ENCODE assay signal across 8 cellular contexts in genomic region chr19:44746946-44747738, GRCh38. TPM values are rescaled to one million over a fixed set of nuclear protein-coding genes. Genes with fewer than 3 reads are reported as not detected.
A peak's percentile ranks its signal among the peaks of the same experiment; 100 is the strongest.
DNase-seq lines count a peak whose midpoint lies in the region; ATAC-seq and TF ChIP-seq lines count a peak whose summit lies in the region.

No MANE protein-coding gene starts in this region.

- ATAC-seq in GM23338: peak; percentile 84
- ATAC-seq in HG03565 (IDR thresholded peaks at IDR 0.05; ENCODE audit: unreplicated experiment): no peak

- WGBS in liver: 8% methylated on average over 33 of the region's 34 CpGs

- H3K27ac Mint-ChIP-seq in GM23338: no peak overlapping the region

- no peak for TF ChIP-seq CTCF in GM23338 (conservative IDR thresholded peaks at IDR 0.05; ENCODE audit: low read depth in 2 of 2)
- no peak for TF ChIP-seq CTCF in liver (IDR thresholded peaks at IDR 0.05; ENCODE audit: low read depth, low read length, missing input control)

- no peaks in the 10 kb centered on the region for H3K36me3 ChIP-seq in GM23338 (ENCODE audit: insufficient read depth)
- peaks cover 0 to 12% (median 5%) of the 10 kb centered on the region in 4 donors for H3K36me3 ChIP-seq in liver (ENCODE audit: control insufficient read depth in 4 of 4, insufficient read depth in 3 of 4, low read depth in 1 of 4, low read length in 3 of 4)

- peaks cover 3% of the 10 kb centered on the region; the same call in 1 of the 2 replicates for H3F3A ChIP-seq in GM23338 (replicated peaks; ENCODE audit: low read depth)

- H3K4me3 ChIP-seq in GM23338: peak overlapping the region; percentile 86
- H3K4me3 ChIP-seq in liver (ENCODE audit: low read depth in 1 of 3, low read length in 3 of 3): peak overlapping the region; percentile 74 to 93 (median 83)

- no peaks in the 10 kb centered on the region; the same call in 2 of the 3 replicates for H3K9me3 Mint-ChIP-seq in GM23338

- peaks cover 4% of the 10 kb centered on the region; the same call in 1 of the 3 replicates for H3K36me3 Mint-ChIP-seq in GM23338 (ENCODE audit: low read depth)

- H3K9ac ChIP-seq in liver (ENCODE audit: low read depth in 1 of 2, low read length in 2 of 2): peak overlapping the region; percentile 64 to 94

- H3K4me3 Mint-ChIP-seq in GM23338: peak overlapping the region; percentile 82

- H3K4me1 Mint-ChIP-seq in GM23338: peaks cover 10% of the 10 kb centered on the region; the same call in 2 of the 3 replicates

- no peak overlapping the region for H3K27ac ChIP-seq in GM23338 (ENCODE audit: low read depth)
- peak overlapping the region; percentile 94 to 99 for H3K27ac ChIP-seq in liver (ENCODE audit: low read depth in 1 of 2, low read length in 2 of 2)

- H3K9me2 ChIP-seq in GM23338 (ENCODE audit: insufficient read depth): no peaks in the 10 kb centered on the region

- no peaks in the 10 kb centered on the region for H3K9me3 ChIP-seq in liver (ENCODE audit: control insufficient read depth in 4 of 4, low read length in 3 of 4)

- H3K27me3 Mint-ChIP-seq in GM23338 (ENCODE audit: insufficient read depth, low read depth, poor library complexity): peaks cover 55% of the 10 kb centered on the region

- no peaks in the 10 kb centered on the region; the same call in 1 of the 2 replicates for H3K4me1 ChIP-seq in GM23338 (ENCODE audit: insufficient read depth)
- peaks cover 24 to 66% (median 45%) of the 10 kb centered on the region in 4 donors for H3K4me1 ChIP-seq in liver (ENCODE audit: control insufficient read depth in 4 of 4, insufficient read depth in 4 of 4, low read length in 3 of 4)

- TF ChIP-seq RAD21 in liver (IDR thresholded peaks at IDR 0.05): peak; percentile 18 to 19

- peak overlapping the region; percentile 99 for H2AFZ ChIP-seq in GM23338

- H3K27me3 ChIP-seq in GM23338 (ENCODE audit: insufficient read depth) (peaks cover 71% of the 10 kb centered on the region), liver (ENCODE audit: control insufficient read depth in 4 of 4, insufficient read depth in 4 of 4, low read length in 3 of 4) (no peaks in the 10 kb centered on the region)

- peak; percentile 44 for DNase-seq in DMS53 treated with DMSO at 0.1 percent for 48 hours (lab: John Stamatoyannopoulos, UW; ENCODE audit: unreplicated experiment)
- peak; percentile 91 for DNase-seq in GM23338 (ENCODE audit: low spot score)
- peak; percentile 60 for DNase-seq in NCI-H2171 (lab: John Stamatoyannopoulos, UW)
- peak; percentile 86 to 91 for DNase-seq in activated CD4-positive, alpha-beta T cell treated with anti-CD3 and anti-CD28 coated beads, Interleukin-2, amount 50 U/mL, for 24 hours (ENCODE audit: low read depth in 1 of 2, low spot score in 1 of 2)
- DNase-seq in dedifferentiated amniotic fluid mesenchymal stem cell (ENCODE audit: extremely low spot score): peak; percentile 89
- peak; percentile 91 for DNase-seq in stimulated activated CD4-positive, alpha-beta T cell treated with anti-CD3 and anti-CD28 coated beads, Interleukin-4, amount 100 ng/mL, for 24 hours

- H3K79me2 ChIP-seq in GM23338 (replicated peaks; ENCODE audit: insufficient read depth): no peaks in the 10 kb centered on the region

- peak overlapping the region; percentile 94 for H3K4me2 ChIP-seq in GM23338

- H4K20me1 ChIP-seq in GM23338 (replicated peaks; ENCODE audit: insufficient read depth): no peaks in the 10 kb centered on the region

TF ChIP-seq in GM23338, 12 proteins besides CTCF, POLR2A, EP300 and RAD21 (continues in another document):
- no peak for TF ChIP-seq ETS1 (IDR thresholded peaks at IDR 0.05)
- no peak for TF ChIP-seq EZH2 (IDR thresholded peaks at IDR 0.05; ENCODE audit: low read depth, unreplicated experiment)

TF ChIP-seq in liver, 16 proteins besides CTCF, POLR2A, EP300 and RAD21:
- TF ChIP-seq TAF1 (conservative IDR thresholded peaks at IDR 0.05) (no peak), MAX (IDR thresholded peaks at IDR 0.05) (peak; percentile 54), HNF4G (IDR thresholded peaks at IDR 0.05) (peak; percentile 15), GABPA (IDR thresholded peaks at IDR 0.05 in 1 of 2, conservative IDR thresholded peaks at IDR 0.05 in 1 of 2) (peak in 1 of 2 donors; percentile 39), FOXA2 (IDR thresholded peaks at IDR 0.05) (no peak), FOXA1 (IDR thresholded peaks at IDR 0.05) (no peak), EGR1 (IDR thresholded peaks at IDR 0.05; ENCODE audit: low read depth in 2 of 2) (peak in 1 of 2 donors; percentile 59), JUND (IDR thresholded peaks at IDR 0.05) (peak; percentile 75 to 86), YY1 (IDR thresholded peaks at IDR 0.05) (peak; percentile 23), ZBTB33 (IDR thresholded peaks at IDR 0.05) (peak; percentile 28), RXRA (IDR thresholded peaks at IDR 0.05) (peak; percentile 92 to 94), NR2F2 (IDR thresholded peaks at IDR 0.05) (peak; percentile 68), ATF3 (IDR thresholded peaks at IDR 0.05) (peak; percentile 28), HNF4A (conservative IDR thresholded peaks at IDR 0.05) (peak; percentile 63 to 65), REST (IDR thresholded peaks at IDR 0.05) (peak; percentile 70), SP1 (IDR thresholded peaks at IDR 0.05) (peak; percentile 83)
TF ChIP-seq in liver: peak in this region for 13.

RNA-seq across cellular contexts. Expression of gene BCL3, which starts 1.4 kb away (rescaled TPM):
- 0.62 and 1.4 TPM in 2 replicates for total RNA-seq in GM23338 (2014; rRNA removed; shearing (Covaris generic))
- polyA plus RNA-seq in GM23338 (2016; fragmentation: Nextera tagmentation; extraction: Ambion mirVana) (3.3 and 4.1 TPM in 2 replicates), liver (10 to 100 TPM; 10.3 to 63.6 TPM)
- total RNA-seq in liver: 10 to 100 TPM in 1 of 2 donors, 1 to 10 TPM in 1; 4.5 to 29.1 TPM

RNA-seq across cellular contexts. Expression of gene CBLC, which starts 30.5 kb away (rescaled TPM):
- total RNA-seq in GM23338 (2014; rRNA removed; shearing (Covaris generic)): 27.1 and 29.3 TPM in 2 replicates
- polyA plus RNA-seq in GM23338 (2016; fragmentation: Nextera tagmentation; extraction: Ambion mirVana) (13.8 and 14.5 TPM in 2 replicates), liver (1 to 10 TPM; 8.0 to 9.6 TPM)
- total RNA-seq in liver: 10 to 100 TPM in 1 of 2 donors, 1 to 10 TPM in 1; 2.1 to 14.0 TPM

RNA-seq across cellular contexts. Expression of gene CEACAM16, which starts 48.2 kb away (rescaled TPM):
- not detected in 2 replicates for total RNA-seq in GM23338 (2014; rRNA removed; shearing (Covaris generic))
- polyA plus RNA-seq in GM23338 (2016; fragmentation: Nextera tagmentation; extraction: Ambion mirVana) (not detected in 2 replicates), liver (not detected)
- total RNA-seq in liver: under 1 TPM in 1 of 2 donors, not detected in 1; 0.09 TPM
